Comparison of ENCODE assay signal across 8 cellular contexts in the genomic region with DNA sequence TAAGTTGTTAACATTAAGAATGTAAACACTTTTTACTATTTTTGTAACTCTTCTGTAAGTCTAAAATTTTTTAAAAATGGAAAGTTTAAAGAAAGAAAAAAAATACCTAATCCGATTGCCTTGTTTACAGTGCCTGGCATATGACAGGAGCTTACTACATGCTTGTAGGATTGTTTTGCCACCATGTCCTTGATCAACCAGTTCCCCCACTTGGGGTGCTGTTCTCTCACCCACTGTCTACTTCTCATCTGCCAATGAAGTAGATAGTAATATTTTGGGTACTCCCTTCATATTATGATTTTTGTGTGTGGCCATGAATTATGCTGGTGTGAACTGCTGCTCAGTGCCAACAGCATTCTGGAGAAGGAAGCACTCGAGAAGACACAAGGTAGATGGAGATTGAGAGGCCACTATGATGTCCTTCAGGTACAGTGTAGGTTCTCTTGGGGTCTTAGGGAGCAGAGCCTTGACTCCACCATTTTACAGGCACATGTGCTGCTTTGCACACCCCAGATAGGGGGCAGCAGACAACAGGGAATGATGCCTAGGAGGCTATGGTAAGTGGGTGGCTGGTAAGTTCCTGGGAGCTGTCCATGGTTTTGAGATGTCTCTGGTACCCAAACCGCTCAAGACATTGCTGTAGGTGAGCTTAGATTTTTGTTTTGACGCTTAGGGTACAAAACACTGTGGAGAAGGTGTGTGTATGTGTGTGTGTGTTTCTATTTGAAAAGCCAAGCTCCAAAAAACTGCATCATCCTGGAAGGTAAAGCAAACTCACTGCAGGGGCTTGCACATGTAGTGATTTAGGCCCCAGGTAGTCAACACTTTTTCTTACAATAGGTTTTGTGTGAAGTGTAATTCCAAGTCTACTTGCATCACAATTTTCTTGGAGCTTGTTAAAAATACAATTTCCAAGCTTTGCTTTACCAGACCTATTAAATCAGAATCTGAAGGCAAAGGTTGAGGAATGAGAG.
DNase-seq lines count a peak whose midpoint lies in the region; ATAC-seq, FAIRE-seq and TF ChIP-seq lines count a peak whose summit lies in the region.

No MANE protein-coding gene starts in this region.

- H3K27me3 ChIP-seq in GM23248 (replicated peaks; ENCODE audit: insufficient read depth) (no peaks in the 10 kb centered on the region), lung (ENCODE audit: control insufficient read depth, insufficient read depth) (no peaks in the 10 kb centered on the region)
- no peaks in the 10 kb centered on the region for H3K27me3 ChIP-seq in CD8-positive, alpha-beta T cell (ENCODE audit: insufficient read depth, low read length)

- no peaks in the 10 kb centered on the region for H3K36me3 ChIP-seq in GM23248 (ENCODE audit: low read depth)
- no peaks in the 10 kb centered on the region for H3K36me3 ChIP-seq in lung (ENCODE audit: control insufficient read depth in 2 of 2, insufficient read depth in 2 of 2, low read length in 2 of 2)
- no peaks in the 10 kb centered on the region for H3K36me3 ChIP-seq in CD8-positive, alpha-beta T cell (ENCODE audit: insufficient read depth, low read length)

- H3F3A ChIP-seq in GM23248 (ENCODE audit: insufficient read depth), result no peaks in the 10 kb centered on the region

- no peaks in the 10 kb centered on the region for H3K4me1 Mint-ChIP-seq in CD8-positive, alpha-beta T cell (ENCODE audit: low read depth)

- H3K9ac ChIP-seq in GM23248, result no peak overlapping the region

- CTCF ChIA-PET in CD8-positive, alpha-beta T cell (lab: Charles Lee), result no interaction called here

- ATAC-seq in lung (ENCODE audit: insufficient read depth, low FRiP score), result peak; percentile 19
- no peak for ATAC-seq in HG02852 (IDR thresholded peaks at IDR 0.05; ENCODE audit: unreplicated experiment)
- ATAC-seq in GM18858 (IDR thresholded peaks at IDR 0.05; ENCODE audit: unreplicated experiment), result no peak
- ATAC-seq in CD8-positive, alpha-beta T cell, result no peak

- POLR2A ChIA-PET in CD8-positive, alpha-beta T cell (lab: Charles Lee), result no interaction called here

- no peak overlapping the region for H2AFZ ChIP-seq in GM23248

- no peak overlapping the region for H3K27ac Mint-ChIP-seq in CD8-positive, alpha-beta T cell

- TF ChIP-seq CTCF in D721Med (IDR thresholded peaks at IDR 0.05; ENCODE audit: insufficient read depth, missing control alignments) (peak; percentile 86), lung (IDR thresholded peaks at IDR 0.05; ENCODE audit: control extremely low read depth, extremely low read depth) (peak; percentile 16)
- TF ChIP-seq CTCF in CD8-positive, alpha-beta T cell (IDR thresholded peaks at IDR 0.05), result no peak

- in situ Hi-C loops in GM23248 (cut with MboI), result no loop called here

- H3K79me2 ChIP-seq in GM23248 (ENCODE audit: insufficient read depth), result no peaks in the 10 kb centered on the region

- H3K27ac ChIP-seq in GM23248 (no peak overlapping the region), lung (ENCODE audit: low read depth in 1 of 2, low read length in 1 of 2) (no peak overlapping the region)
- no peak overlapping the region for H3K27ac ChIP-seq in CD8-positive, alpha-beta T cell (ENCODE audit: low read depth, low read length)

- H3K4me1 ChIP-seq in GM23248 (ENCODE audit: insufficient read depth), result no peaks in the 10 kb centered on the region
- no peaks in the 10 kb centered on the region for H3K4me1 ChIP-seq in lung (ENCODE audit: control insufficient read depth in 2 of 2, insufficient read depth in 2 of 2, low read length in 2 of 2)
- H3K4me1 ChIP-seq in CD8-positive, alpha-beta T cell (ENCODE audit: insufficient read depth, low read length), result no peaks in the 10 kb centered on the region

- intact Hi-C loops in CD8-positive, alpha-beta T cell (cut with DNase I, micrococcal nuclease), result no loop called here

- H4K20me1 ChIP-seq in GM23248 (ENCODE audit: insufficient read depth), result no peaks in the 10 kb centered on the region

- H3K36me3 Mint-ChIP-seq in CD8-positive, alpha-beta T cell, result no peaks in the 10 kb centered on the region

- WGBS in GM23248 (ENCODE audit: low coverage in 1 of 2, low lambda C conversion rate in 2 of 2, missing lambda C conversion rate in 2 of 2), 2 experiments, result 9 to 10% methylated on average over 4 of the region's 4 CpGs
- 31 to 32% methylated on average over 4 of the region's 4 CpGs for WGBS in lung, 2 donors

- no peak for DNase-seq in D721Med (ENCODE audit: insufficient read length, low spot score)
- peak; percentile 3 for DNase-seq in GM23248
- DNase-seq in NCI-H524 (lab: John Stamatoyannopoulos, UW), result peak; percentile 85
- peak; percentile 3 for DNase-seq in amniotic epithelial cell (ENCODE audit: low read depth)
- peak; percentile 30 for DNase-seq in lung (ENCODE audit: low spot score)
- DNase-seq in CD8-positive, alpha-beta T cell, result no peak

- no peaks in the 10 kb centered on the region for H3K9me3 ChIP-seq in GM23248 (ENCODE audit: low read depth)
- H3K9me3 ChIP-seq in lung (ENCODE audit: control insufficient read depth in 2 of 2, insufficient read depth in 1 of 2, low read length in 1 of 2), result no peaks in the 10 kb centered on the region
- no peaks in the 10 kb centered on the region for H3K9me3 ChIP-seq in CD8-positive, alpha-beta T cell (ENCODE audit: low read length)

- H3K4me2 ChIP-seq in GM23248 (ENCODE audit: unreplicated experiment), result no peak overlapping the region

- peaks cover 4% of the 10 kb centered on the region for H3K9me3 Mint-ChIP-seq in CD8-positive, alpha-beta T cell

- no peak overlapping the region for H3K4me3 Mint-ChIP-seq in CD8-positive, alpha-beta T cell

- FAIRE-seq in D721Med (lab: Jason Lieb, UNC), result no peak

- no peaks in the 10 kb centered on the region for H3K27me3 Mint-ChIP-seq in CD8-positive, alpha-beta T cell (ENCODE audit: low read depth)

- H3K4me3 ChIP-seq in GM23248, result no peak overlapping the region
- H3K4me3 ChIP-seq in lung, result no peak overlapping the region
- H3K4me3 ChIP-seq in CD8-positive, alpha-beta T cell (ENCODE audit: low read depth, low read length), result no peak overlapping the region

- no peaks in the 10 kb centered on the region; the same call in 1 of the 2 replicates for H3K9me2 ChIP-seq in GM23248 (ENCODE audit: insufficient read depth)

Comparison
In these comparisons a context has a peak if more than half of its experiments do, and no peak if none do; other contexts are left out.
1. DNase-seq: peak in GM23248 (single experiment), NCI-H524 (2 of 2), amniotic epithelial cell (single experiment) and lung (single experiment); none in D721Med (single experiment) and CD8-positive, alpha-beta T cell (0 of 7).